23 cellular contexts compared by ENCODE assay signal in genomic region chr12:21566223-21566906, GRCh38. TPM values are rescaled to one million over a fixed set of nuclear protein-coding genes. Genes with fewer than 3 reads are reported as not detected.
DNase-seq lines count a peak whose midpoint lies in the region; ATAC-seq and TF ChIP-seq lines count a peak whose summit lies in the region.
"Had no signal": no experiment of that assay in that cellular context is flagged by ENCODE, and none has a peak within 500 bp of the region (broad histone marks: within the 10 kb centered on the region; RNA-seq: fewer than 3 reads in every experiment).

No MANE protein-coding gene starts in this region.

- POLR2A ChIA-PET in Caco-2 (lab: Charles Lee) = no interaction called here

- CTCF ChIA-PET in Caco-2 (lab: Charles Lee) = no interaction called here

- H3K36me3 Mint-ChIP-seq in Caco-2 (ENCODE audit: insufficient read depth, unreplicated experiment) (no peaks in the 10 kb centered on the region), mesothelial cell of epicardium (no peaks in the 10 kb centered on the region)
- H3K36me3 Mint-ChIP-seq: CD4-positive, alpha-beta memory T cell had no signal

- peaks cover 46% of the 10 kb centered on the region for H3K4me1 Mint-ChIP-seq in Caco-2 (ENCODE audit: low read depth, unreplicated experiment)
- no peaks in the 10 kb centered on the region for H3K4me1 Mint-ChIP-seq in mesothelial cell of epicardium
- H3K4me1 Mint-ChIP-seq: CD4-positive, alpha-beta memory T cell had no signal

- no peak overlapping the region for H3K4me3 ChIP-seq in Caco-2 (ENCODE audit: low read depth, low read length)
- no peak overlapping the region for H3K4me3 ChIP-seq in fibroblast of mammary gland (ENCODE audit: control insufficient read depth, low read depth, low read length)
- H3K4me3 ChIP-seq: BLaER1 had no signal

- ATAC-seq in HG02884 (IDR thresholded peaks at IDR 0.05; ENCODE audit: unreplicated experiment) = no peak
- ATAC-seq: HCT116 had no signal

- DNase-seq in Caco-2 = peak in 1 of 2 experiments; percentile 28
- peak; percentile 60 for DNase-seq in fibroblast of mammary gland (ENCODE audit: low read depth)
- peak; percentile 53 for DNase-seq in kidney tubule cell (ENCODE audit: low spot score)
- peak; percentile 99 for DNase-seq in renal cortical epithelial cell (ENCODE audit: low read depth)
- no peak for DNase-seq in mesothelial cell of epicardium (ENCODE audit: low spot score in 2 of 2, unreplicated experiment in 2 of 2)
- no peak for DNase-seq in activated T-cell treated with anti-CD3 and anti-CD28 coated beads, Interleukin-2, amount 50 U/mL, for 1 hour
- DNase-seq in ecto neural progenitor cell (ENCODE audit: low spot score) = no peak
- DNase-seq: CD4-positive, alpha-beta memory T cell; DMS53; EL; GOT3; KBM-7; MV-4-11; NCI-H187; NCI-H226; NCI-H524; NCI-H82; OCI-M1; SIG-M5 had no signal

- intact Hi-C loops in Caco-2 (cut with micrococcal nuclease; ENCODE audit: unreplicated experiment) = loop anchor here (5.0 kb wide), 1 partner anchor 1376 kb away; no protein-coding TSS in a partner anchor

- H3K27me3 Mint-ChIP-seq in Caco-2 (ENCODE audit: insufficient read depth, unreplicated experiment) (no peaks in the 10 kb centered on the region), mesothelial cell of epicardium (ENCODE audit: low read depth) (peaks cover 2% of the 10 kb centered on the region)

- H3K4me1 ChIP-seq in Caco-2 = peaks cover 31% of the 10 kb centered on the region
- H3K4me1 ChIP-seq: BLaER1 had no signal

- H3K27ac Mint-ChIP-seq in Caco-2 (ENCODE audit: unreplicated experiment) (peak overlapping the region; percentile 81), mesothelial cell of epicardium (no peak overlapping the region)
- H3K27ac Mint-ChIP-seq: CD4-positive, alpha-beta memory T cell had no signal

- no peaks in the 10 kb centered on the region for H3K36me3 ChIP-seq in Caco-2 (ENCODE audit: control insufficient read depth, insufficient read depth, low read length)
- H3K36me3 ChIP-seq: BLaER1 had no signal

- no peaks in the 10 kb centered on the region for H3K27me3 ChIP-seq in Caco-2 (replicated peaks; ENCODE audit: control insufficient read depth, insufficient read depth, low read length)
- H3K27me3 ChIP-seq: BLaER1 had no signal

- no peak for TF ChIP-seq CTCF in Caco-2 (IDR thresholded peaks at IDR 0.05; ENCODE audit: insufficient read depth in 1 of 2, low read depth in 1 of 2, low read length in 1 of 2, severe bottlenecking in 1 of 2, unreplicated experiment in 1 of 2)
- no peak for TF ChIP-seq CTCF in fibroblast of mammary gland (conservative IDR thresholded peaks at IDR 0.05; ENCODE audit: control insufficient read depth, insufficient read depth, low read depth, low read length)
- TF ChIP-seq CTCF in mesothelial cell of epicardium (IDR thresholded peaks at IDR 0.05; ENCODE audit: unreplicated experiment) = no peak

- H3K4me3 Mint-ChIP-seq in Caco-2 (ENCODE audit: unreplicated experiment) (no peak overlapping the region), mesothelial cell of epicardium (no peak overlapping the region)
- H3K4me3 Mint-ChIP-seq: CD4-positive, alpha-beta memory T cell had no signal

- peaks cover 11% of the 10 kb centered on the region for H3K9me3 Mint-ChIP-seq in Caco-2 (ENCODE audit: unreplicated experiment)
- H3K9me3 Mint-ChIP-seq in mesothelial cell of epicardium = no peaks in the 10 kb centered on the region

- H3K9me3 ChIP-seq in Caco-2 = no peaks in the 10 kb centered on the region
- H3K9me3 ChIP-seq: BLaER1 had no signal

- BruUV-seq in Caco-2 (replicated peaks; lab: Mats Ljungman, UMichigan) = no TSS peak

RNA-seq across cellular contexts. Expression of gene GYS2, which starts 38.3 kb away (rescaled TPM):
- total RNA-seq in Caco-2 (2022) (0.66 and 1.3 TPM in 2 replicates), renal cortical epithelial cell (not detected in 2 replicates), mesothelial cell of epicardium (not detected in 3 replicates)
- total RNA-seq: A172 had no signal

RNA-seq across cellular contexts. Expression of gene SPX, which starts 40.3 kb away (rescaled TPM):
- total RNA-seq in Caco-2 (2022) = 6.4 and 6.9 TPM in 2 replicates
- total RNA-seq in renal cortical epithelial cell = 14.4 and 68.0 TPM in 2 replicates
- total RNA-seq in mesothelial cell of epicardium = not detected in 3 replicates

Comparison
In these comparisons a context has a peak if more than half of its experiments do, and no peak if none do; other contexts are left out.
1. DNase-seq: peak in fibroblast of mammary gland (single experiment), kidney tubule cell (single experiment) and renal cortical epithelial cell (single experiment); none in mesothelial cell of epicardium (0 of 2), activated T-cell treated with anti-CD3 and anti-CD28 coated beads, Interleukin-2, amount 50 U/mL, for 1 hour (single experiment) and ecto neural progenitor cell (single experiment).